In the genomic region with DNA sequence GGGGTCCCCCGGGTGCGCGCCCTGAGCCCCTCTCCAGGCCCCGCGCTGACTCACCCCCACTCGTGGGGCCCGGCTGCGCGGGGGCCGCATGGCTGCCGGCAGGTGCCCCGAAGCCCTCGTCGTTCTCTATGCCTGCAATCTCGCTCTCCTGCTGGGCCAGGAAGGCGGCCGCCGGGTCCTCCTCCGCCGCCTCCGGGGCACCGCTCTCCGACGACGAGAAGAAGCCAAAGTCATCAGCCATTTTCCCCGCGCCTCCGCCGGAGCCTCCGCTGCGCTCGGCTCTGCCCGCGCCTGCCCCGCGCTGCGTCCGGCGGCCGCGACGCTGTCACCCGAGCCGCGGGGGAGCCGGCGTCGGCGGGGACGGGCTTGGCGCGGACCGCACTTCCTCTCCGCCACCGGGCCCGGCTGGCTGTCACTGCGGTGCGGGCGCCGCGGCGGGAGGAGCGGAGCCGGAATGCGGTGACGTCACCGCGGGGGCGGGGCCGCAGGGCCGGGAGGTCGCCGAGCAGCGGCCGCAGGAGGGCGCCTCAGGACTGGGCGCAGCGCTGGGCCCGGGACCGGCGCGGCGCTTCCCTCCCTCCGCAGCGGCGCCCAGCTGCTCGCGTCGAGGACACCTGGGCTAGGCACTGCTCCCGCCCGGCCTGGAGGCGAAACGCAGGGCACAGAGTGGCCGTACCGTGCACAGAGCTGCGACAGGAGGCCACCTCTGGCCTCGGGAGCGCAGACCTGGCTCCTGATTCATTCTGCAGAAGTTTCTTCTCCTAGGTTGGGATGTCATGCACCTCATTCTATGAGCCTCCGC, we compare ENCODE assay signal across 8 cellular contexts. TPM values are rescaled to one million over a fixed set of nuclear protein-coding genes. Genes with fewer than 3 reads are reported as not detected.
DNase-seq lines count a peak whose midpoint lies in the region; ATAC-seq lines count a peak whose summit lies in the region.

A gene with protein sequence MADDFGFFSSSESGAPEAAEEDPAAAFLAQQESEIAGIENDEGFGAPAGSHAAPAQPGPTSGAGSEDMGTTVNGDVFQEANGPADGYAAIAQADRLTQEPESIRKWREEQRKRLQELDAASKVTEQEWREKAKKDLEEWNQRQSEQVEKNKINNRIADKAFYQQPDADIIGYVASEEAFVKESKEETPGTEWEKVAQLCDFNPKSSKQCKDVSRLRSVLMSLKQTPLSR (minus strand): TSS at position 417 of the 802 bp plus-strand sequence. CDS start 176 bp downstream, at position 241.

- DNase-seq in COLO829 (ENCODE audit: low spot score) (peak; percentile 66), HK-2 (ENCODE audit: unreplicated experiment) (peak; percentile 72), NT2/D1 (ENCODE audit: low read depth, low spot score) (peak; percentile 71)
- DNase-seq in activated CD8-positive, alpha-beta memory T cell treated with anti-CD3 and anti-CD28 coated beads, Interleukin-2, amount 50 U/mL, for 24 hours (ENCODE audit: extremely low read depth): peak; percentile 63
- DNase-seq in stimulated activated CD8-positive, alpha-beta memory T cell treated with anti-CD3 and anti-CD28 coated beads, Interleukin-15, amount 100 ng/mL, for 4 hours (ENCODE audit: low read depth in 2 of 2): peak; percentile 72 to 87

- 1 to 2% methylated on average over 83 to 90 of the region's 99 CpGs for WGBS in mesodermal cell (ENCODE audit: insufficient coverage in 2 of 2), 2 experiments

- H3K36me3 ChIP-seq in NT2/D1 (ENCODE audit: insufficient read depth, insufficient read length, low read length) (peaks cover 4% of the 10 kb centered on the region), mesodermal cell (ENCODE audit: control insufficient read depth, insufficient read depth, low read length) (peaks cover 6% of the 10 kb centered on the region)

- peak within 1 kb of the TSS; percentile 74 for H3K4me3 ChIP-seq in NT2/D1 (ENCODE audit: insufficient read length, low read depth)
- peak within 1 kb of the TSS; percentile 75 for H3K4me3 ChIP-seq in mesodermal cell (ENCODE audit: extremely low read depth, insufficient read depth, low read length, poor library complexity, severe bottlenecking)

- H3K9me3 ChIP-seq in NT2/D1 (ENCODE audit: insufficient read depth, low read length) (peaks cover 28% of the 10 kb centered on the region), mesodermal cell (ENCODE audit: control insufficient read depth, low read length) (no peaks in the 10 kb centered on the region)

- ATAC-seq in GM19452 (IDR thresholded peaks at IDR 0.05; ENCODE audit: unreplicated experiment): peak; percentile 94

- peak within 1 kb of the TSS; percentile 82 for H3K9ac ChIP-seq in NT2/D1 (ENCODE audit: insufficient read length, low read depth)

- in situ Hi-C loops in endometrial microvascular endothelial cells (cut with HindIII; ENCODE audit: inconsistent ontology term, low pct_unique_long_range_greater_than_20kb, low sequenced_read_pairs): no loop called here

- H3K27me3 ChIP-seq in NT2/D1 (ENCODE audit: insufficient read depth, insufficient read length): peaks cover 9% of the 10 kb centered on the region

- peak within 1 kb of the TSS; percentile 92 for H3K27ac ChIP-seq in mesodermal cell (ENCODE audit: low read depth, low read length, severe bottlenecking)

- H3K4me1 ChIP-seq in NT2/D1 (ENCODE audit: insufficient read depth, insufficient read length): peaks cover 3% of the 10 kb centered on the region
- H3K4me1 ChIP-seq in mesodermal cell (ENCODE audit: control insufficient read depth, insufficient read depth, low read length, poor library complexity, severe bottlenecking): peaks cover 25% of the 10 kb centered on the region

RNA-seq across cellular contexts. Expression of the gene that starts here (rescaled TPM):
- total RNA-seq in endometrial microvascular endothelial cells (ENCODE audit: inconsistent ontology term): 148 TPM
- 53.1 TPM for polyA plus RNA-seq in mesodermal cell (2013, experiment 1 of 2)
- 44.4 TPM for polyA plus RNA-seq in mesodermal cell (2013, experiment 2 of 2)

Comparison
In these comparisons a context has a peak if more than half of its experiments do, and no peak if none do; other contexts are left out.
1. Peak in every context shown above with its lines: DNase-seq, ATAC-seq, H3K4me3 ChIP-seq and H3K27ac ChIP-seq.